ENCODE assay signal across 2 cellular contexts in genomic region chr17:77833769-77834168, GRCh38.
A peak's percentile ranks its signal among the peaks of the same experiment; 100 is the strongest.
TF ChIP-seq lines count a peak whose summit lies in the region.

No MANE protein-coding gene starts in this region.

TF ChIP-seq in HCT116, 20 proteins besides CTCF, POLR2A, EP300 and RAD21 (continued from another document):
- TF ChIP-seq REST (IDR thresholded peaks at IDR 0.05; ENCODE audit: low read depth), result no peak
- no peak for TF ChIP-seq EZH2 (IDR thresholded peaks at IDR 0.05)
- TF ChIP-seq, protein P1, sequence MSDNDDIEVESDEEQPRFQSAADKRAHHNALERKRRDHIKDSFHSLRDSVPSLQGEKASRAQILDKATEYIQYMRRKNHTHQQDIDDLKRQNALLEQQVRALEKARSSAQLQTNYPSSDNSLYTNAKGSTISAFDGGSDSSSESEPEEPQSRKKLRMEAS (IDR thresholded peaks at IDR 0.05), result no peak
- TF ChIP-seq SRF (IDR thresholded peaks at IDR 0.05; ENCODE audit: low read depth), result no peak
- TF ChIP-seq ZFX (IDR thresholded peaks at IDR 0.05), result no peak
- TF ChIP-seq POLR2AphosphoS5 (IDR thresholded peaks at IDR 0.05; ENCODE audit: low read depth, low read length), result no peak
- TF ChIP-seq JUND (IDR thresholded peaks at IDR 0.05), result no peak
- no peak for TF ChIP-seq TCF7L2 (IDR thresholded peaks at IDR 0.05; ENCODE audit: borderline replicate concordance, extremely low read depth, insufficient read depth, insufficient read length)
TF ChIP-seq in HCT116: peak in this region for 0.

TF ChIP-seq in GM12878, 131 proteins besides CTCF, POLR2A, EP300 and RAD21 (continued from another document):
- TF ChIP-seq SIN3A (IDR thresholded peaks at IDR 0.05; ENCODE audit: low read depth, low read length), result no peak
- TF ChIP-seq PBX3 (IDR thresholded peaks at IDR 0.05; ENCODE audit: insufficient replicate concordance, low read depth, low read length), result peak; percentile 80
- peak; percentile 64 for TF ChIP-seq ATF7 (IDR thresholded peaks at IDR 0.05; ENCODE audit: low read depth)
- no peak for TF ChIP-seq SIX5 (IDR thresholded peaks at IDR 0.05; ENCODE audit: low read depth, low read length, severe bottlenecking)
- no peak for TF ChIP-seq SUPT20H (IDR thresholded peaks at IDR 0.05; ENCODE audit: borderline replicate concordance, control insufficient read depth, low read depth, low read length)
- TF ChIP-seq KAT2A (conservative IDR thresholded peaks at IDR 0.05; ENCODE audit: control insufficient read depth, low read depth, low read length), result no peak
- no peak for TF ChIP-seq SMAD5 (IDR thresholded peaks at IDR 0.05; ENCODE audit: low read depth)
- TF ChIP-seq TCF12 (IDR thresholded peaks at IDR 0.05; ENCODE audit: low read depth, low read length), result peak; percentile 67
- TF ChIP-seq TCF7 (IDR thresholded peaks at IDR 0.05; ENCODE audit: borderline replicate concordance), result 0 out of 2 replicates have a peak, but pooled peaks have one; percentile 37
- peak; percentile 82 for TF ChIP-seq CUX1 (IDR thresholded peaks at IDR 0.05; ENCODE audit: insufficient replicate concordance, low read depth, low read length)
- TF ChIP-seq RELB (IDR thresholded peaks at IDR 0.05; ENCODE audit: low read depth), result peak; percentile 48; the same call in 1 of the 2 replicates
- no peak for TF ChIP-seq TCF3 (IDR thresholded peaks at IDR 0.05; ENCODE audit: borderline replicate concordance, insufficient read depth, low read depth, low read length)
- peak; percentile 24; the same call in 1 of the 2 replicates for TF ChIP-seq NBN (IDR thresholded peaks at IDR 0.05)
- peak; percentile 32 for TF ChIP-seq SMAD1 (IDR thresholded peaks at IDR 0.05; ENCODE audit: low read depth, partially characterized antibody)
- peak in 1 of 2 experiments; percentile 48; a peak in 1 of 4 replicates for TF ChIP-seq BHLHE40 (IDR thresholded peaks at IDR 0.05; ENCODE audit: borderline replicate concordance in 1 of 2, low read depth in 2 of 2, low read length in 1 of 2)
- peak; percentile 86 for TF ChIP-seq BCL11A (IDR thresholded peaks at IDR 0.05; ENCODE audit: low read depth, low read length)
- 0 out of 3 replicates have a peak, but pooled peaks have one; percentile 8 for TF ChIP-seq POU2F2 (IDR thresholded peaks at IDR 0.05; ENCODE audit: borderline replicate concordance, low read depth, low read length)
- peak; percentile 16 for TF ChIP-seq IKZF1 (conservative IDR thresholded peaks at IDR 0.05)
- TF ChIP-seq BMI1 (IDR thresholded peaks at IDR 0.05; ENCODE audit: borderline replicate concordance), result peak; percentile 53; the same call in 1 of the 2 replicates
- TF ChIP-seq REST (IDR thresholded peaks at IDR 0.05; ENCODE audit: low read depth, low read length), result no peak
- TF ChIP-seq MEF2B (IDR thresholded peaks at IDR 0.05; ENCODE audit: partially characterized antibody, poor library complexity, severe bottlenecking), result peak; percentile 97
